ENCODE assay signal across 1 cellular context in genomic region chr7:608361-608760, GRCh38.
TF ChIP-seq lines count a peak whose summit lies in the region.

No MANE protein-coding gene starts in this region.

TF ChIP-seq in WTC11, 78 proteins besides CTCF, POLR2A, EP300 and RAD21 (continued from another document):
- TF ChIP-seq USF1 (CRISPR knock-in tag; IDR thresholded peaks at IDR 0.05), result no peak
- no peak for TF ChIP-seq ZBTB21 (CRISPR knock-in tag; IDR thresholded peaks at IDR 0.05; ENCODE audit: borderline replicate concordance)
- no peak for TF ChIP-seq PRDM15 (CRISPR knock-in tag; IDR thresholded peaks at IDR 0.05)
- no peak for TF ChIP-seq ATF6 (CRISPR knock-in tag; IDR thresholded peaks at IDR 0.05)
- TF ChIP-seq STAT6 (CRISPR knock-in tag; conservative IDR thresholded peaks at IDR 0.05; ENCODE audit: low read depth), result no peak
- TF ChIP-seq IRF1 (CRISPR knock-in tag; IDR thresholded peaks at IDR 0.05), result no peak
- TF ChIP-seq FOXJ3 (CRISPR knock-in tag; IDR thresholded peaks at IDR 0.05; ENCODE audit: borderline replicate concordance), result no peak
- no peak for TF ChIP-seq ZNF396 (CRISPR knock-in tag; IDR thresholded peaks at IDR 0.05; ENCODE audit: borderline replicate concordance)
- TF ChIP-seq USF2 (CRISPR knock-in tag; IDR thresholded peaks at IDR 0.05), result no peak
